In the genomic region with DNA sequence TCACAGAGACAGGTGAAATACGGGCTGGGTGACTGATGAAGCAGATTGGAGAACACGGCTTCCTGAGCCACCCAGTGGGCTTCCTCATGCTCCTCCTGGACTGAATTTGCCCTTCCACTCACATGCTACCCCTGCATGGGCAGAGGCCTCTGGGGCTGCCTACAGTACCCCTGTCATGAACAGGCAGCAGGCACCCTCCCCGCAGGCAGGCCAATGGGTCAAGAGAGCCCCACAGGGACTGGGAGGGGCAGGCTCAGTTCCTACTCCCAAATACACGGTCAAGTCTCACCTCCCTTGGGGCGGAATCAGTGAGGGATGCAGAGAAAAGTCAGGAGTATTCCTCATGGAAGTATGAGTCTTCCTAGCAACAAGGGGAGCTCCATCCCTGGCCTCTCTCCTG, we compare ENCODE assay signal across 29 cellular contexts.
"Had no signal": no experiment of that assay in that cellular context is flagged by ENCODE, and none has a peak within 500 bp of the region (broad histone marks: within the 10 kb centered on the region; RNA-seq: fewer than 3 reads in every experiment).

No MANE protein-coding gene starts in this region.

- H3K9me3 ChIP-seq: neutrophil, ovary, psoas muscle, right lobe of liver, sigmoid colon, stomach, thoracic aorta, thyroid gland, tibial nerve, upper lobe of left lung, uterus had no signal

- H3K36me3 Mint-ChIP-seq: naive thymus-derived CD4-positive, alpha-beta T cell; natural killer cell; neural progenitor cell; stimulated activated effector memory CD8-positive, alpha-beta T cell treated with anti-CD3 and anti-CD28 coated beads, Interleukin-12 subunit alpha, Interleukin-12 subunit beta, amount 100 ng/mL, for 72 hours; stimulated activated naive B cell treated with anti-CD40 and anti-IgM and Interleukin-4, amounts not matched to agents 10 μg/mL and 1 μg/mL and 100 μg/mL, for 72 hours had no signal

- DNase-seq: naive thymus-derived CD4-positive, alpha-beta T cell; natural killer cell; ovary; posterior cingulate gyrus; psoas muscle; right cardiac atrium; sigmoid colon; small intestine; stimulated activated CD4-positive, alpha-beta T cell treated with anti-CD3 and anti-CD28 coated beads, Interleukin-15, amount 100 ng/mL, for 24 hours; stimulated activated CD4-positive, alpha-beta T cell treated with anti-CD3 and anti-CD28 coated beads, Interleukin-2, amount 100 ng/mL, for 24 hours; stimulated activated CD4-positive, alpha-beta T cell treated with anti-CD3 and anti-CD28 coated beads, Interleukin-2, amount 100 ng/mL, for 48 hours; stimulated activated CD4-positive, alpha-beta T cell treated with anti-CD3 and anti-CD28 coated beads, Interleukin-4, amount 100 ng/mL, for 24 hours; stimulated activated naive B cell treated with anti-CD40 and anti-IgM and Interleukin-4, amounts not matched to agents 10 μg/mL and 1 μg/mL and 100 μg/mL, for 72 hours; stimulated activated naive CD4-positive, alpha-beta T cell treated with Interleukin-2 at 50 U/mL for 16 hours; stomach; thyroid gland; trophoblast cell; upper lobe of left lung; uterus had no signal

- H3K4me2 ChIP-seq: neural progenitor cell had no signal

- ATAC-seq: naive thymus-derived CD4-positive, alpha-beta T cell; natural killer cell; psoas muscle; right cardiac atrium; right lobe of liver; stimulated activated effector memory CD8-positive, alpha-beta T cell treated with anti-CD3 and anti-CD28 coated beads, Interleukin-12 subunit alpha, Interleukin-12 subunit beta, amount 100 ng/mL, for 72 hours; stimulated activated naive B cell treated with anti-CD40 and anti-IgM and Interleukin-4, amounts not matched to agents 10 μg/mL and 1 μg/mL and 100 μg/mL, for 72 hours had no signal

- H3K27me3 Mint-ChIP-seq: stimulated activated naive CD8-positive, alpha-beta T cell treated with anti-CD3 and anti-CD28 coated beads, Interleukin-15, Interleukin-2, amounts not matched to agents 100 ng/mL and 50 ng/mL, for 24 hours had no signal

- H3K27ac ChIP-seq: neural progenitor cell, neutrophil, ovary, parathyroid adenoma, psoas muscle, right lobe of liver, sigmoid colon, stomach, thoracic aorta, thyroid gland, tibial nerve, upper lobe of left lung, uterus had no signal

- H3K27me3 ChIP-seq: ovary, right lobe of liver, thyroid gland, upper lobe of left lung had no signal

- H3K9ac ChIP-seq: neural progenitor cell, parathyroid adenoma had no signal

- H3K4me1 ChIP-seq: neural progenitor cell, parathyroid adenoma, psoas muscle, right lobe of liver, sigmoid colon, stomach, thyroid gland, tibial nerve, upper lobe of left lung, uterus had no signal

- FAIRE-seq: small intestine had no signal

- H3K4me3 Mint-ChIP-seq: naive thymus-derived CD4-positive, alpha-beta T cell; natural killer cell; nephron; neural progenitor cell; stimulated activated effector memory CD8-positive, alpha-beta T cell treated with anti-CD3 and anti-CD28 coated beads, Interleukin-12 subunit alpha, Interleukin-12 subunit beta, amount 100 ng/mL, for 72 hours; stimulated activated naive B cell treated with anti-CD40 and anti-IgM and Interleukin-4, amounts not matched to agents 10 μg/mL and 1 μg/mL and 100 μg/mL, for 72 hours; stimulated activated naive CD8-positive, alpha-beta T cell treated with anti-CD3 and anti-CD28 coated beads, Interleukin-15, Interleukin-2, amounts not matched to agents 100 ng/mL and 50 ng/mL, for 24 hours had no signal

- H3K36me3 ChIP-seq: neural progenitor cell, neutrophil, ovary, right lobe of liver, sigmoid colon, stomach, thoracic aorta, thyroid gland, tibial nerve, upper lobe of left lung, uterus had no signal

- H3K9me3 Mint-ChIP-seq: naive thymus-derived CD4-positive, alpha-beta T cell; natural killer cell; nephron; neural progenitor cell; stimulated activated effector memory CD8-positive, alpha-beta T cell treated with anti-CD3 and anti-CD28 coated beads, Interleukin-12 subunit alpha, Interleukin-12 subunit beta, amount 100 ng/mL, for 72 hours; stimulated activated naive CD8-positive, alpha-beta T cell treated with anti-CD3 and anti-CD28 coated beads, Interleukin-15, Interleukin-2, amounts not matched to agents 100 ng/mL and 50 ng/mL, for 24 hours had no signal

- H3K4me1 Mint-ChIP-seq: naive thymus-derived CD4-positive, alpha-beta T cell; natural killer cell; stimulated activated effector memory CD8-positive, alpha-beta T cell treated with anti-CD3 and anti-CD28 coated beads, Interleukin-12 subunit alpha, Interleukin-12 subunit beta, amount 100 ng/mL, for 72 hours had no signal

- H3K27ac Mint-ChIP-seq: naive thymus-derived CD4-positive, alpha-beta T cell; natural killer cell; nephron; neural progenitor cell; progenitor cell of endocrine pancreas; stimulated activated effector memory CD8-positive, alpha-beta T cell treated with anti-CD3 and anti-CD28 coated beads, Interleukin-12 subunit alpha, Interleukin-12 subunit beta, amount 100 ng/mL, for 72 hours; stimulated activated naive B cell treated with anti-CD40 and anti-IgM and Interleukin-4, amounts not matched to agents 10 μg/mL and 1 μg/mL and 100 μg/mL, for 72 hours; stimulated activated naive CD8-positive, alpha-beta T cell treated with anti-CD3 and anti-CD28 coated beads, Interleukin-15, Interleukin-2, amounts not matched to agents 100 ng/mL and 50 ng/mL, for 24 hours had no signal

- H2AFZ ChIP-seq: neural progenitor cell, parathyroid adenoma had no signal

- H3K4me3 ChIP-seq: neural progenitor cell, ovary, psoas muscle, right lobe of liver, sigmoid colon, stomach, thoracic aorta, thyroid gland, tibial nerve, upper lobe of left lung, uterus had no signal
